Comparison of ENCODE assay signal across 1 cellular context in the genomic region with DNA sequence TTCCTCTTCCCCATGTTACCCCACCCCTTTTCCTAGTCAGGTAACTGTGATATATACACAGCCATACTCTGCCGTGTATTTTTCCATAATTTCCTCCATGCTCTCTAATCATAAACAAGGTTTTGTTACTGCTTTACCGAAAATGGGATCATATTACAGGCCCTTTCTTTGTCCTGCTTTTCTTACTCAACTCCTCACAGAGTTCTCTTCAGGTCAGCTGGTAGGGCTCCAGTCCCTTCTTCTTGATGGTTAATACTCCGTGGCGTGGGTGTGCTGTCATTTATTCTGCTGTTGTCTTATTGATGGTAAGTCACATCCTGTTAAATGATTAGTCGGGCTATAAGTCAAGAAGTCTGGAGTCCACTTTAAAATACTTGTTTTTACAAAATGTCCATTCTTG.
TF ChIP-seq lines count a peak whose summit lies in the region.

No MANE protein-coding gene starts in this region.

TF ChIP-seq in endothelial cell of umbilical vein, 7 proteins besides CTCF, POLR2A, EP300 and RAD21:
- TF ChIP-seq EZH2 (IDR thresholded peaks at IDR 0.05; ENCODE audit: borderline replicate concordance, low read depth, low read length, severe bottlenecking) (no peak), MYC (IDR thresholded peaks at IDR 0.05; ENCODE audit: low read depth, low read length) (no peak), GATA2 (IDR thresholded peaks at IDR 0.05; ENCODE audit: insufficient read depth, insufficient read length, low read depth, low read length) (no peak), FOS (IDR thresholded peaks at IDR 0.05; ENCODE audit: borderline replicate concordance, insufficient read depth, low read length) (no peak), POLR2AphosphoS5 (IDR thresholded peaks at IDR 0.05; ENCODE audit: insufficient read depth, low read depth, low read length) (no peak), JUN (IDR thresholded peaks at IDR 0.05; ENCODE audit: borderline replicate concordance, insufficient read depth, insufficient read length, low read depth) (no peak)
- TF ChIP-seq, protein P1, sequence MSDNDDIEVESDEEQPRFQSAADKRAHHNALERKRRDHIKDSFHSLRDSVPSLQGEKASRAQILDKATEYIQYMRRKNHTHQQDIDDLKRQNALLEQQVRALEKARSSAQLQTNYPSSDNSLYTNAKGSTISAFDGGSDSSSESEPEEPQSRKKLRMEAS (IDR thresholded peaks at IDR 0.05; ENCODE audit: insufficient read depth, insufficient read length): no peak
